10 cellular contexts compared by ENCODE assay signal in genomic region chr19:3389876-3390361, GRCh38. TPM values are rescaled to one million over a fixed set of nuclear protein-coding genes. Genes with fewer than 3 reads are reported as not detected.
DNase-seq lines count a peak whose midpoint lies in the region; ATAC-seq and TF ChIP-seq lines count a peak whose summit lies in the region.
"Had no signal": no experiment of that assay in that cellular context is flagged by ENCODE, and none has a peak within 500 bp of the region (broad histone marks: within the 10 kb centered on the region; RNA-seq: fewer than 3 reads in every experiment).

No MANE protein-coding gene starts in this region.

- no peak overlapping the region for H3K4me3 Mint-ChIP-seq in activated CD4-positive, alpha-beta T cell treated with anti-CD3 and anti-CD28 coated beads, Interleukin-2, amount 10 ng/mL, durations not matched to agents 24 days and 14 days
- H3K4me3 Mint-ChIP-seq in T-cell: no peak overlapping the region
- H3K4me3 Mint-ChIP-seq in mesothelial cell of epicardium: no peak overlapping the region
- H3K4me3 Mint-ChIP-seq: activated naive CD8-positive, alpha-beta T cell had no signal

- no peaks in the 10 kb centered on the region for H3K27me3 ChIP-seq in HCT116 (ENCODE audit: insufficient read depth, low read length)
- H3K27me3 ChIP-seq in right atrium auricular region: no peaks in the 10 kb centered on the region
- no peaks in the 10 kb centered on the region for H3K27me3 ChIP-seq in stomach smooth muscle (ENCODE audit: control insufficient read depth in 1 of 2, insufficient read depth in 2 of 2, low read length in 2 of 2)

- no peak overlapping the region for H3K4me3 ChIP-seq in HCT116 (replicated peaks in 1 of 2; ENCODE audit: low read depth in 1 of 2, low read length in 2 of 2)
- no peak overlapping the region for H3K4me3 ChIP-seq in right atrium auricular region
- H3K4me3 ChIP-seq in stomach smooth muscle (ENCODE audit: low read length in 2 of 2): peak overlapping the region; percentile 40 to 54

- H3K79me2 ChIP-seq in HCT116 (ENCODE audit: insufficient read depth, low read length): peaks cover 100% of the 10 kb centered on the region

- H3K27ac ChIP-seq in HCT116 (ENCODE audit: low read depth, low read length) (peak overlapping the region; percentile 65; the same call in 1 of the 2 replicates), RWPE1 (peak overlapping the region; percentile 97), right atrium auricular region (peak overlapping the region; percentile 91 to 99), stomach smooth muscle (ENCODE audit: low read length) (peak overlapping the region; percentile 90)

- H3K4me2 ChIP-seq in HCT116 (ENCODE audit: low read length): no peak overlapping the region

- CTCF ChIA-PET in HCT116 (lab: Charles Lee) (no interaction called here), RWPE1 (lab: Yijun Ruan, JAX) (interaction anchor here (0.6 kb wide), 2 partner anchors 40 to 93 kb away, joined by 3 to 7 read pairs; no protein-coding TSS in a partner anchor), T-cell (lab: Charles Lee) (no interaction called here)

- no peak overlapping the region for H2AFZ ChIP-seq in HCT116 (ENCODE audit: low read depth, low read length, poor library complexity, severe bottlenecking)

- no peak for TF ChIP-seq CTCF in HCT116 (IDR thresholded peaks at IDR 0.05 in 2 of 3, conservative IDR thresholded peaks at IDR 0.05 in 1 of 3; ENCODE audit: borderline replicate concordance in 1 of 3, insufficient read depth in 1 of 3, low read depth in 2 of 3, low read length in 2 of 3)
- no peak for TF ChIP-seq CTCF in RWPE1 (conservative IDR thresholded peaks at IDR 0.05; ENCODE audit: low read depth)
- no peak for TF ChIP-seq CTCF in right atrium auricular region (IDR thresholded peaks at IDR 0.05)
- TF ChIP-seq CTCF in mesothelial cell of epicardium (IDR thresholded peaks at IDR 0.05; ENCODE audit: unreplicated experiment): no peak

- H3K4me1 Mint-ChIP-seq in activated CD4-positive, alpha-beta T cell treated with anti-CD3 and anti-CD28 coated beads, Interleukin-2, amount 10 ng/mL, durations not matched to agents 24 days and 14 days: no peaks in the 10 kb centered on the region
- peaks cover 0 to 17% (median 10%) of the 10 kb centered on the region in 3 donors for H3K4me1 Mint-ChIP-seq in T-cell
- no peaks in the 10 kb centered on the region for H3K4me1 Mint-ChIP-seq in mesothelial cell of epicardium

- no peaks in the 10 kb centered on the region for H3K9me2 ChIP-seq in HCT116 (ENCODE audit: insufficient read depth)

- H3K9ac ChIP-seq in HCT116 (ENCODE audit: low read length) (no peak overlapping the region), stomach smooth muscle (ENCODE audit: low read length in 2 of 2) (peak overlapping the region; percentile 2 to 22)

- no peak for TF ChIP-seq RAD21 in HCT116 (IDR thresholded peaks at IDR 0.05; ENCODE audit: low read depth)

- no peaks in the 10 kb centered on the region for H3K27me3 Mint-ChIP-seq in activated CD4-positive, alpha-beta T cell treated with anti-CD3 and anti-CD28 coated beads, Interleukin-2, amount 10 ng/mL, durations not matched to agents 24 days and 14 days
- H3K27me3 Mint-ChIP-seq in T-cell (no peaks in the 10 kb centered on the region), mesothelial cell of epicardium (ENCODE audit: low read depth) (peaks cover 21% of the 10 kb centered on the region)
- H3K27me3 Mint-ChIP-seq: activated naive CD8-positive, alpha-beta T cell had no signal

- H3K36me3 ChIP-seq in HCT116 (ENCODE audit: control insufficient read depth in 1 of 2, insufficient read depth in 2 of 2, low read length in 2 of 2) (peaks cover 3 to 11% of the 10 kb centered on the region in 2 experiments; a peak in 2 of 4 replicates), right atrium auricular region (peaks cover 18% of the 10 kb centered on the region), stomach smooth muscle (ENCODE audit: control insufficient read depth in 2 of 2, insufficient read depth in 2 of 2, low read length in 2 of 2) (peaks cover 0 to 2% of the 10 kb centered on the region in 2 donors)

- H3K9me3 ChIP-seq in HCT116 (ENCODE audit: control insufficient read depth in 1 of 2, insufficient read depth in 1 of 2, low read depth in 1 of 2, low read length in 2 of 2) (no peaks in the 10 kb centered on the region), right atrium auricular region (no peaks in the 10 kb centered on the region), stomach smooth muscle (ENCODE audit: control insufficient read depth in 2 of 2, low read length in 2 of 2) (no peaks in the 10 kb centered on the region)

- DNase-seq in HCT116 (ENCODE audit: low read depth, low spot score) (no peak), RWPE1 (ENCODE audit: low spot score) (no peak), right atrium auricular region (ENCODE audit: low spot score) (no peak), cerebellum (ENCODE audit: low spot score) (no peak), T-cell (no peak), mesothelial cell of epicardium (ENCODE audit: low spot score in 2 of 2, unreplicated experiment in 2 of 2) (no peak)
- DNase-seq in activated CD4-positive, alpha-beta T cell treated with anti-CD3 and anti-CD28 coated beads, Interleukin-2, amount 10 ng/mL, durations not matched to agents 24 days and 14 days: no peak
- DNase-seq: stimulated activated CD4-positive, alpha-beta T cell treated with anti-CD3 and anti-CD28 coated beads, Interleukin-2, amount 100 ng/mL, for 24 hours had no signal

- intact Hi-C loops in HCT116 (cut with micrococcal nuclease): no loop called here
- intact Hi-C loops in activated CD4-positive, alpha-beta T cell treated with anti-CD3 and anti-CD28 coated beads, Interleukin-2, amount 10 ng/mL, durations not matched to agents 24 days and 14 days (cut with micrococcal nuclease): no loop called here

- no peak overlapping the region for H3K27ac Mint-ChIP-seq in activated CD4-positive, alpha-beta T cell treated with anti-CD3 and anti-CD28 coated beads, Interleukin-2, amount 10 ng/mL, durations not matched to agents 24 days and 14 days
- H3K27ac Mint-ChIP-seq in T-cell (no peak overlapping the region), mesothelial cell of epicardium (no peak overlapping the region)

- POLR2A ChIA-PET in HCT116 (lab: Charles Lee): no interaction called here
- POLR2A ChIA-PET in RWPE1 (lab: Yijun Ruan, JAX; ENCODE audit: low non-redundant PET): no interaction called here
- POLR2A ChIA-PET in T-cell (lab: Charles Lee): no interaction called here

- H3K36me3 Mint-ChIP-seq in activated CD4-positive, alpha-beta T cell treated with anti-CD3 and anti-CD28 coated beads, Interleukin-2, amount 10 ng/mL, durations not matched to agents 24 days and 14 days (ENCODE audit: low read depth): no peaks in the 10 kb centered on the region
- no peaks in the 10 kb centered on the region for H3K36me3 Mint-ChIP-seq in T-cell
- H3K36me3 Mint-ChIP-seq in mesothelial cell of epicardium: peaks cover 2% of the 10 kb centered on the region
- H3K36me3 Mint-ChIP-seq: activated naive CD8-positive, alpha-beta T cell had no signal

- no peaks in the 10 kb centered on the region for H3K9me3 Mint-ChIP-seq in activated CD4-positive, alpha-beta T cell treated with anti-CD3 and anti-CD28 coated beads, Interleukin-2, amount 10 ng/mL, durations not matched to agents 24 days and 14 days
- H3K9me3 Mint-ChIP-seq in T-cell (no peaks in the 10 kb centered on the region), mesothelial cell of epicardium (no peaks in the 10 kb centered on the region)

- peaks cover 10% of the 10 kb centered on the region; the same call in 1 of the 2 replicates for H4K20me1 ChIP-seq in HCT116 (ENCODE audit: insufficient read depth)

- RAD21 ChIA-PET in HCT116 (lab: Charles Lee; ENCODE audit: low non-redundant PET in 1 of 2, low total read pairs in 2 of 2, uncharacterized antibody in 2 of 2, unreplicated experiment in 2 of 2): no interaction called here

- ATAC-seq in HCT116 (peak; percentile 20; the same call in 1 of the 2 replicates), T-cell (replicated peaks in 1 of 4) (no peak)

- H3K4me1 ChIP-seq in HCT116 (ENCODE audit: control insufficient read depth in 1 of 2, insufficient read depth in 2 of 2, low read length in 2 of 2): peaks cover 42 to 50% of the 10 kb centered on the region in 2 experiments
- peaks cover 0 to 60% of the 10 kb centered on the region in 2 donors for H3K4me1 ChIP-seq in right atrium auricular region
- H3K4me1 ChIP-seq in stomach smooth muscle (ENCODE audit: control insufficient read depth, insufficient read depth, low read length): peaks cover 70% of the 10 kb centered on the region

- TF ChIP-seq POLR2A in HCT116 (IDR thresholded peaks at IDR 0.05; ENCODE audit: borderline replicate concordance, extremely low read depth, insufficient read depth, insufficient read length): no peak

- BruUV-seq in HCT116 (replicated peaks; lab: Mats Ljungman, UMichigan): TSS peak; percentile 19

TF ChIP-seq in HCT116, 20 proteins besides CTCF, POLR2A, EP300 and RAD21 (continues in another document):
- TF ChIP-seq, protein P1, sequence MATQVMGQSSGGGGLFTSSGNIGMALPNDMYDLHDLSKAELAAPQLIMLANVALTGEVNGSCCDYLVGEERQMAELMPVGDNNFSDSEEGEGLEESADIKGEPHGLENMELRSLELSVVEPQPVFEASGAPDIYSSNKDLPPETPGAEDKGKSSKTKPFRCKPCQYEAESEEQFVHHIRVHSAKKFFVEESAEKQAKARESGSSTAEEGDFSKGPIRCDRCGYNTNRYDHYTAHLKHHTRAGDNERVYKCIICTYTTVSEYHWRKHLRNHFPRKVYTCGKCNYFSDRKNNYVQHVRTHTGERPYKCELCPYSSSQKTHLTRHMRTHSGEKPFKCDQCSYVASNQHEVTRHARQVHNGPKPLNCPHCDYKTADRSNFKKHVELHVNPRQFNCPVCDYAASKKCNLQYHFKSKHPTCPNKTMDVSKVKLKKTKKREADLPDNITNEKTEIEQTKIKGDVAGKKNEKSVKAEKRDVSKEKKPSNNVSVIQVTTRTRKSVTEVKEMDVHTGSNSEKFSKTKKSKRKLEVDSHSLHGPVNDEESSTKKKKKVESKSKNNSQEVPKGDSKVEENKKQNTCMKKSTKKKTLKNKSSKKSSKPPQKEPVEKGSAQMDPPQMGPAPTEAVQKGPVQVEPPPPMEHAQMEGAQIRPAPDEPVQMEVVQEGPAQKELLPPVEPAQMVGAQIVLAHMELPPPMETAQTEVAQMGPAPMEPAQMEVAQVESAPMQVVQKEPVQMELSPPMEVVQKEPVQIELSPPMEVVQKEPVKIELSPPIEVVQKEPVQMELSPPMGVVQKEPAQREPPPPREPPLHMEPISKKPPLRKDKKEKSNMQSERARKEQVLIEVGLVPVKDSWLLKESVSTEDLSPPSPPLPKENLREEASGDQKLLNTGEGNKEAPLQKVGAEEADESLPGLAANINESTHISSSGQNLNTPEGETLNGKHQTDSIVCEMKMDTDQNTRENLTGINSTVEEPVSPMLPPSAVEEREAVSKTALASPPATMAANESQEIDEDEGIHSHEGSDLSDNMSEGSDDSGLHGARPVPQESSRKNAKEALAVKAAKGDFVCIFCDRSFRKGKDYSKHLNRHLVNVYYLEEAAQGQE (IDR thresholded peaks at IDR 0.05; ENCODE audit: low read depth): no peak

RNA-seq across cellular contexts. Expression of gene NFIC, which starts 23.5 kb away (rescaled TPM):
- total RNA-seq in HCT116 (2021; ENCODE audit: unreplicated experiment) (116 TPM), right atrium auricular region (100 to 1,000 TPM; 111 to 196 TPM), cerebellum (7.3 TPM), T-cell (10 to 100 TPM; 27.1 to 41.7 (median 37.2) TPM), mesothelial cell of epicardium (28.6 to 32.9 TPM (median 32.2 TPM) in 3 replicates)
- polyA plus RNA-seq in HCT116 (2012): 42.8 and 55.4 TPM in 2 replicates
- 16.9 and 19.8 TPM in 2 replicates for total RNA-seq in activated CD4-positive, alpha-beta T cell treated with anti-CD3 and anti-CD28 coated beads, Interleukin-2, amount 10 ng/mL, durations not matched to agents 24 days and 14 days

Comparison
In these comparisons a context has a peak if more than half of its experiments do, and no peak if none do; other contexts are left out.
1. H3K4me3 ChIP-seq: peak in stomach smooth muscle (2 of 2); none in HCT116 (0 of 2) and right atrium auricular region (0 of 2).
2. Peak in every context shown above with its lines, with median percentiles within 50 percentile points of each other: H3K27ac ChIP-seq.